In the genomic region with DNA sequence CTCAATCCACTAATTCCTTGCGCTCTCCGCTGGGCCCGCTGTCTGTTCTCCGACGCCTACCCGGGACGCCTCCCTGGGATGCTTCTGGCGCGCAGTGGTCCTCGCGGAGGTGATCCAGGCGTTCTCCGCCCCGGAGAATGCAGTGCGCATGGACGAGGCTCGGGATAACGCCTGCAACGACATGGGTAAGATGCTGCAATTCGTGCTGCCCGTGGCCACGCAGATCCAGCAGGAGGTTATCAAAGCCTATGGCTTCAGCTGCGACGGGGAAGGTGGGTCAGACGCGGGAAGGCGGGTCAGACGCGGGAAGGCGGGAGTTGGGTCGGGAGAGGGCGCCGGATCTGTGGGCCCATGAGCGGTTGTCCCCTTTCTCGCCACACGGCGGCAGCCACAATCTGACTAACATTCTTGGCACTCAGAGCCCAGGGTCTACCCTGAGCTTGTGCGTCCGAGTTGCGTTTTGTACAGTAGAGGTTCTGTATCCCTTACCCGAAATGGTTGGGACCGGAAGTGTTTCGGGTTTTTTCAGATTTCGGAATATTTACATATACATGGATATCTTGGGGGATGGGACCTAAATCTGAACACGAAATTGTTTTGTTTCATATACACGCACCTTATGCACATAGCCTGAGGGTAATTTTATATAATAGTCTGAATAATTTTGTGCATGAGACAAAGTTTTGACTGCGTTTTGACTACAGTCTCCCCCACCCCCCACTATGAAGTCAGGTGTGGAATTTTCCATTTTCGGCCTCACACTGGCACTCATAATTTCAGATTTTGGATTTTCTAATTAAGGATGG, we compare ENCODE assay signal across 8 cellular contexts. TPM values are rescaled to one million over a fixed set of nuclear protein-coding genes. Genes with fewer than 3 reads are reported as not detected.
DNase-seq lines count a peak whose midpoint lies in the region; ATAC-seq and TF ChIP-seq lines count a peak whose summit lies in the region.

No MANE protein-coding gene starts in this region.

- peak; percentile 75 for TF ChIP-seq RAD21 in IMR-90 (IDR thresholded peaks at IDR 0.05; ENCODE audit: low read length)

- peak overlapping the region; percentile 81 for H3K9ac ChIP-seq in IMR-90 (ENCODE audit: low read depth, low read length)
- H3K9ac ChIP-seq in OCI-LY3 (ENCODE audit: low read length), result peak overlapping the region; percentile 83

- H4K20me1 ChIP-seq in IMR-90 (ENCODE audit: insufficient read depth, low read length) (no peaks in the 10 kb centered on the region; the same call in 1 of the 2 replicates), OCI-LY3 (ENCODE audit: insufficient read depth, low read length) (no peaks in the 10 kb centered on the region)

- H2AK5ac ChIP-seq in IMR-90 (ENCODE audit: low read depth, low read length), result peak overlapping the region; percentile 95

- peak overlapping the region; percentile 94 for H2AK9ac ChIP-seq in IMR-90 (replicated peaks; ENCODE audit: low read depth, low read length, poor library complexity)

- H3K56ac ChIP-seq in IMR-90 (ENCODE audit: extremely low read depth, insufficient read depth, low read length), result peak overlapping the region; percentile 74; the same call in 1 of the 2 replicates

- no TSS peak for BruUV-seq in IMR-90 (replicated peaks; lab: Mats Ljungman, UMichigan)

- H4K91ac ChIP-seq in IMR-90 (ENCODE audit: insufficient read depth, low read depth, low read length), result peak overlapping the region; percentile 93

- peak overlapping the region; percentile 85 for H4K5ac ChIP-seq in IMR-90 (ENCODE audit: low read depth, low read length)

- H2BK5ac ChIP-seq in IMR-90 (ENCODE audit: low read depth, low read length, poor library complexity, severe bottlenecking), result peak overlapping the region; percentile 87

- H3K4me2 ChIP-seq in IMR-90 (ENCODE audit: low read depth, low read length) (peak overlapping the region; percentile 95), OCI-LY3 (ENCODE audit: low read length) (peak overlapping the region; percentile 93)

- no peak overlapping the region for H2BK20ac ChIP-seq in IMR-90 (ENCODE audit: low read depth, low read length)

- H3K27ac ChIP-seq in IMR-90 (ENCODE audit: insufficient read depth, low read length) (peak overlapping the region; percentile 90), OCI-LY3 (ENCODE audit: low read length) (peak overlapping the region; percentile 85), epithelial cell of prostate (peak overlapping the region; percentile 88)

- H3K27me3 ChIP-seq in IMR-90 (ENCODE audit: control insufficient read depth, insufficient read depth, low read length) (no peaks in the 10 kb centered on the region), OCI-LY3 (ENCODE audit: low read depth, low read length) (no peaks in the 10 kb centered on the region)

- H3K18ac ChIP-seq in IMR-90 (ENCODE audit: low read depth, low read length), result peak overlapping the region; percentile 30; the same call in 1 of the 2 replicates

- peak overlapping the region; percentile 83 for H3K23ac ChIP-seq in IMR-90 (ENCODE audit: low read depth, low read length)

- peak overlapping the region; percentile 44; the same call in 1 of the 2 replicates for H2BK120ac ChIP-seq in IMR-90 (ENCODE audit: low read depth, low read length)

- H2AFZ ChIP-seq in IMR-90 (replicated peaks; ENCODE audit: low read length, poor library complexity), result peak overlapping the region; percentile 97
- H2AFZ ChIP-seq in OCI-LY3 (ENCODE audit: low read depth, low read length), result peak overlapping the region; percentile 73; the same call in 1 of the 2 replicates

- CTCF ChIA-PET in IMR-90 (lab: Yijun Ruan, JAX), result interaction anchor here (0.7 to 1.4 kb wide), 4 partner anchors 17 to 167 kb away, joined by 3 to 5 read pairs (median 3); no protein-coding TSS in a partner anchor

- H3K4me3 ChIP-seq in IMR-90 (ENCODE audit: insufficient read depth, low read depth, low read length) (peak overlapping the region; percentile 73), OCI-LY3 (ENCODE audit: low read length) (peak overlapping the region; percentile 82), mucosa of descending colon (peak overlapping the region; percentile 52)

- 0 out of 2 replicates have a peak, but pooled peaks cover 2% of the 10 kb centered on the region for H3K9me1 ChIP-seq in IMR-90 (ENCODE audit: insufficient read depth, low read length)

- intact Hi-C loops in IMR-90 (cut with micrococcal nuclease) (loop anchor here (1.0 kb wide), 3 partner anchors 21 to 169 kb away; a partner anchor contains a TSS), mucosa of descending colon (cut with DNase I, micrococcal nuclease) (no loop called here)

- peak; percentile 88 for DNase-seq in Caki2 (ENCODE audit: low read depth)
- DNase-seq in IMR-90, result peak; percentile 92
- peak; percentile 84 for DNase-seq in activated T-cell treated with anti-CD3 and anti-CD28 coated beads for 48 hours (ENCODE audit: low read depth)
- DNase-seq in epithelial cell of prostate (ENCODE audit: low read depth, low spot score), result peak; percentile 59
- peak; percentile 96 to 98 (median 96) for DNase-seq in mucosa of descending colon
- peak; percentile 78 for DNase-seq in stimulated activated CD8-positive, alpha-beta memory T cell treated with anti-CD3 and anti-CD28 coated beads, Interleukin-4, amount 100 ng/mL, for 24 hours (ENCODE audit: low read depth)

- in situ Hi-C loops in Caki2 (cut with HindIII; ENCODE audit: low pct_unique_long_range_greater_than_20kb, low sequenced_read_pairs) (no loop called here), IMR-90 (cut with MboI; ENCODE audit: low sequenced_read_pairs) (loop anchor here (10.0 kb wide), 1 partner anchor 170 kb away; no protein-coding TSS in a partner anchor)

- peaks cover 5% of the 10 kb centered on the region; the same call in 1 of the 2 replicates for H3K4me1 ChIP-seq in IMR-90 (ENCODE audit: control insufficient read depth, insufficient read depth, low read length)
- H3K4me1 ChIP-seq in OCI-LY3 (ENCODE audit: low read length), result peaks cover 37% of the 10 kb centered on the region
- peaks cover 31% of the 10 kb centered on the region for H3K4me1 ChIP-seq in mucosa of descending colon (ENCODE audit: low read depth)

- no peak overlapping the region for H2BK15ac ChIP-seq in IMR-90 (ENCODE audit: low read depth, low read length)

- dilution Hi-C loops in IMR-90 (cut with HindIII; ENCODE audit: low sequenced_read_pairs, unreplicated experiment), result no loop called here

- ATAC-seq in GM21423 (IDR thresholded peaks at IDR 0.05; ENCODE audit: unreplicated experiment) (peak; percentile 46), IMR-90 (ENCODE audit: low read depth) (peak; percentile 76), mucosa of descending colon (peak; percentile 68)

- H3K9me3 ChIP-seq in IMR-90 (ENCODE audit: control insufficient read depth, insufficient read depth, low read length) (no peaks in the 10 kb centered on the region), OCI-LY3 (ENCODE audit: insufficient read depth, low read length) (no peaks in the 10 kb centered on the region), mucosa of descending colon (no peaks in the 10 kb centered on the region)

- H4K8ac ChIP-seq in IMR-90 (ENCODE audit: low read depth in 2 of 2, low read length in 2 of 2), result peak overlapping the region; percentile 35 to 85; a peak in 3 of 4 replicates

- H3K14ac ChIP-seq in IMR-90 (replicated peaks; ENCODE audit: low read depth, low read length), result peak overlapping the region; percentile 95

- POLR2A ChIA-PET in IMR-90 (lab: Charles Lee; ENCODE audit: unreplicated experiment), result interaction anchor here (0.8 to 2.7 kb wide), 3 partner anchors 16 to 72 kb away, joined by 3 to 11 read pairs (median 4); no protein-coding TSS in a partner anchor

- no peak for TF ChIP-seq POLR2A in IMR-90 (IDR thresholded peaks at IDR 0.05; ENCODE audit: low read depth, low read length)

- WGBS in IMR-90 (ENCODE audit: extremely low coverage in 2 of 2, insufficient read length in 1 of 2), 2 experiments, result 1% methylated on average over 33 of the region's 48 CpGs; no CpG with 5 or more reads in 1 of the 2 experiments

- peaks cover 25% of the 10 kb centered on the region for H3K36me3 ChIP-seq in IMR-90 (ENCODE audit: control insufficient read depth, insufficient read depth, low read length)
- H3K36me3 ChIP-seq in OCI-LY3 (replicated peaks; ENCODE audit: low read depth, low read length), result no peaks in the 10 kb centered on the region
- peaks cover 6% of the 10 kb centered on the region for H3K36me3 ChIP-seq in mucosa of descending colon (ENCODE audit: low read depth)

- peak overlapping the region; percentile 93 for H3K4ac ChIP-seq in IMR-90 (ENCODE audit: low read depth, low read length)

- H3K79me1 ChIP-seq in IMR-90 (ENCODE audit: low read depth in 1 of 2, low read length in 2 of 2), result peaks cover 11 to 30% of the 10 kb centered on the region in 2 experiments

- TF ChIP-seq CTCF in IMR-90 (conservative IDR thresholded peaks at IDR 0.05; ENCODE audit: low read depth, low read length) (peak; percentile 94), OCI-LY3 (IDR thresholded peaks at IDR 0.05; ENCODE audit: low read depth, low read length) (peak; percentile 89), mucosa of descending colon (IDR thresholded peaks at IDR 0.05) (peak; percentile 84)

- H3K79me2 ChIP-seq in OCI-LY3 (ENCODE audit: low read length), result no peaks in the 10 kb centered on the region

RNA-seq across cellular contexts. Expression of a gene that starts 0.8 kb away (rescaled TPM):
- 105 and 107 TPM in 2 replicates for total RNA-seq in Caki2 (2014; rRNA removed; shearing (Covaris generic); ENCODE audit: low replicate concordance)
- total RNA-seq in IMR-90 (2012; rRNA removed) (197 and 238 TPM in 2 replicates), mucosa of descending colon (100 to 1,000 TPM; 113 to 175 (median 130) TPM)
- polyA plus RNA-seq in IMR-90 (2012; rRNA removed), result 530 and 703 TPM in 2 replicates
- 1,066 and 1,272 TPM in 2 replicates for polyA plus RNA-seq in IMR-90 (2012; cell fraction: cytosol; rRNA removed)
- 218 and 334 TPM in 2 replicates for polyA plus RNA-seq in IMR-90 (2012; cell fraction: nucleus; rRNA removed; ENCODE audit: low replicate concordance)

RNA-seq across cellular contexts. Expression of a gene that starts 1.0 kb away (rescaled TPM):
- not detected in 2 replicates for total RNA-seq in Caki2 (2014; rRNA removed; shearing (Covaris generic); ENCODE audit: low replicate concordance)
- total RNA-seq in IMR-90 (2012; rRNA removed) (not detected in 2 replicates), mucosa of descending colon (not detected)
- polyA plus RNA-seq in IMR-90 (2012; rRNA removed), result not detected in 2 replicates
- not detected in 2 replicates for polyA plus RNA-seq in IMR-90 (2012; cell fraction: cytosol; rRNA removed)
- not detected in 2 replicates for polyA plus RNA-seq in IMR-90 (2012; cell fraction: nucleus; rRNA removed; ENCODE audit: low replicate concordance)

RNA-seq across cellular contexts. Expression of a gene that starts 6.6 kb away (rescaled TPM):
- 28.3 and 30.2 TPM in 2 replicates for total RNA-seq in Caki2 (2014; rRNA removed; shearing (Covaris generic); ENCODE audit: low replicate concordance)
- total RNA-seq in IMR-90 (2012; rRNA removed) (under 0.01 TPM in 1 of 2 replicates, not detected in the other), mucosa of descending colon (10 to 100 TPM; 37.4 to 61.7 (median 51.7) TPM)
- 0.14 TPM in 1 of 2 replicates, not detected in the other for polyA plus RNA-seq in IMR-90 (2012; rRNA removed)
- polyA plus RNA-seq in IMR-90 (2012; cell fraction: cytosol; rRNA removed), result 0.08 TPM in 1 of 2 replicates, not detected in the other
- polyA plus RNA-seq in IMR-90 (2012; cell fraction: nucleus; rRNA removed; ENCODE audit: low replicate concordance), result 0.66 and 0.67 TPM in 2 replicates

RNA-seq across cellular contexts. Expression of a gene that starts 16.8 kb away (rescaled TPM):
- 0.84 and 2.8 TPM in 2 replicates for total RNA-seq in Caki2 (2014; rRNA removed; shearing (Covaris generic); ENCODE audit: low replicate concordance)
- total RNA-seq in IMR-90 (2012; rRNA removed), result 2.5 and 3.4 TPM in 2 replicates
- 58.7 and 59.8 TPM in 2 replicates for polyA plus RNA-seq in IMR-90 (2012; rRNA removed)
- 40.9 and 41.7 TPM in 2 replicates for polyA plus RNA-seq in IMR-90 (2012; cell fraction: cytosol; rRNA removed)
- 106 and 200 TPM in 2 replicates for polyA plus RNA-seq in IMR-90 (2012; cell fraction: nucleus; rRNA removed; ENCODE audit: low replicate concordance)
- total RNA-seq in mucosa of descending colon, result 100 to 1,000 TPM in 1 of 3 donors, 10 to 100 TPM in 2; 68.5 to 208 (median 82.4) TPM

RNA-seq across cellular contexts. Expression of a gene that starts 25.9 kb away (rescaled TPM):
- 458 and 488 TPM in 2 replicates for total RNA-seq in Caki2 (2014; rRNA removed; shearing (Covaris generic); ENCODE audit: low replicate concordance)
- total RNA-seq in IMR-90 (2012; rRNA removed) (219 and 240 TPM in 2 replicates), mucosa of descending colon (100 to 1,000 TPM; 204 to 266 (median 209) TPM)
- 286 and 298 TPM in 2 replicates for polyA plus RNA-seq in IMR-90 (2012; rRNA removed)
- polyA plus RNA-seq in IMR-90 (2012; cell fraction: cytosol; rRNA removed), result 237 and 296 TPM in 2 replicates
- 247 and 256 TPM in 2 replicates for polyA plus RNA-seq in IMR-90 (2012; cell fraction: nucleus; rRNA removed; ENCODE audit: low replicate concordance)

Comparison
In these comparisons a context has a peak if more than half of its experiments do, and no peak if none do; other contexts are left out.
1. Peak in every context shown above with its lines: DNase-seq, ATAC-seq, H3K4me3 ChIP-seq and H3K27ac ChIP-seq.
2. RNA of a gene that starts 6.6 kb away (total RNA-seq): 37.4 to 61.7 TPM in mucosa of descending colon and 28.3 to 30.2 TPM in Caki2; under 0.01 TPM in IMR-90; every median in the first group is over 10 times any median in the second.